Comparison of ENCODE assay signal across 23 cellular contexts in the genomic region with DNA sequence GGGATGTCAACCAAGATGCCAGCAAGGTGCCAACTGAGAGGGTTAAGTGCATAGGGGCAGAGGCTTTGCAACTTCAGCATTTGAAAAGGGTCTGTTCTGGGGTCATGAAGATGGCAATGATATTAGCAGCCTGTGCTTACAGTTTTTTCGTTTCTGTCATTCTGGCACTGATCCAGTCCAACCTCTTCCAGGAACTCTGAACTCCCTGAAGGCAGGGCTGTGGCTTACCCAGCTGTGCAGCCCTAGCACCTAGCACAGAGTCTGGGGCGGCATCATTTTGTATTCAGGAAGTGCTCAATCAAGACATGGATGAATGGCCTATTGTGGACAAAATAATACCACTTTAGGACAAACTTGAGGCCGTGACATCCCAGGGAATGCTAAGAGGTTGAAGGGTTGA. TPM values are rescaled to one million over a fixed set of nuclear protein-coding genes. Genes with fewer than 3 reads are reported as not detected.
"Had no signal": no experiment of that assay in that cellular context is flagged by ENCODE, and none has a peak within 500 bp of the region (broad histone marks: within the 10 kb centered on the region; RNA-seq: fewer than 3 reads in every experiment).

No MANE protein-coding gene starts in this region.

- FAIRE-seq: kidney had no signal

- H3K27me3 ChIP-seq: foreskin keratinocyte, ovary, right atrium auricular region, upper lobe of right lung had no signal

- H3K4me3 ChIP-seq: coronary artery, lung, ovary, psoas muscle, right atrium auricular region, upper lobe of right lung had no signal

- DNase-seq: activated CD4-positive, alpha-beta T cell treated with anti-CD3 and anti-CD28 coated beads, Interleukin-2, amount 50 U/mL, for 48 hours; activated CD8-positive, alpha-beta memory T cell treated with anti-CD3 and anti-CD28 coated beads, Interleukin-2, amount 50 U/mL, for 48 hours; activated naive CD4-positive, alpha-beta T cell treated with Interleukin-2 at 50 U/mL for 16 hours; activated T-cell treated with anti-CD3 and anti-CD28 coated beads, Interleukin-2, amount 50 U/mL, for 4 hours; amygdala; cerebellar nuclear complex; endodermal cell; foreskin keratinocyte; kidney; midbrain; natural killer cell; ovary; psoas muscle; stimulated activated CD4-positive, alpha-beta T cell treated with anti-CD3 and anti-CD28 coated beads, Interleukin-4, amount 100 ng/mL, for 24 hours; stimulated activated naive CD8-positive, alpha-beta T cell treated with anti-CD3 and anti-CD28 coated beads, Interleukin-15, Interleukin-2, amounts not matched to agents 100 U/mL and 50 U/mL, for 24 hours; T1000; upper lobe of right lung had no signal

- H3K36me3 ChIP-seq: ovary, right atrium auricular region, upper lobe of right lung had no signal

- H3K4me1 ChIP-seq: foreskin keratinocyte, upper lobe of right lung had no signal

- ATAC-seq: activated T-cell treated with anti-CD3 and anti-CD28 coated beads, Interleukin-2, amount 50 U/mL, for 4 hours; foreskin keratinocyte; left lobe of liver; natural killer cell; psoas muscle; stimulated activated naive CD8-positive, alpha-beta T cell treated with anti-CD3 and anti-CD28 coated beads, Interleukin-15, Interleukin-2, amounts not matched to agents 100 U/mL and 50 U/mL, for 24 hours; upper lobe of right lung; WTC11 had no signal

- H3K27ac ChIP-seq: coronary artery, foreskin keratinocyte, ovary, psoas muscle, right atrium auricular region, upper lobe of right lung had no signal

- H3K9me3 ChIP-seq: ovary, psoas muscle, right atrium auricular region, upper lobe of right lung had no signal

RNA-seq across cellular contexts. Expression of gene HES1, which starts 51.6 kb away (rescaled TPM):
- total RNA-seq: activated CD8-positive, alpha-beta memory T cell treated with anti-CD3 and anti-CD28 coated beads for 36 hours had no signal
